ENCODE assay signal across 9 cellular contexts in the genomic region with DNA sequence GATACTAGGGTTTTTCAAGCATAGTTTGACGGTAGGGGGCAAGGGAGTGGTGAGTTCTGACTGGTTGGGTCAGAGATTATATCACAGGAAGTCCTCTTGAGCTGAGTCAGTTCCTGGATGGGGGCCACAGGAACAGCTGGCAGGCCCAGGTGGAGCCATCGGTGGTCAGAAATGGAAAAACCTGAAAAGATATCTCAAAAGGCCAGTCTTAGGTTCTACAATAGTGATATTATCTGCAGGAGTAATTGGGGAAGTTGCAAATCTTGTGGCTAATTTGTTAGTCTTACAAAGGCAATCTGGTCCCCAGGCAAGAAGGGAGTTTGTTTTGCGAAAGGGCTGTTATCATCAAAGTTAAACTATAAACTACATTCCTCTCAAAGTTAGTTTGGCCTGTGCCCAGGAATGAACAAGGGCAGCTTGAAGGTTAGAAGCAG.
A peak's percentile ranks its signal among the peaks of the same experiment; 100 is the strongest.
DNase-seq lines count a peak whose midpoint lies in the region; ATAC-seq and TF ChIP-seq lines count a peak whose summit lies in the region.
"Had no signal": no experiment of that assay in that cellular context is flagged by ENCODE, and none has a peak within 500 bp of the region (broad histone marks: within the 10 kb centered on the region; RNA-seq: fewer than 3 reads in every experiment).

No MANE protein-coding gene starts in this region.

- H3K27ac Mint-ChIP-seq in endodermal cell (no peak overlapping the region), CD14-positive monocyte (no peak overlapping the region)
- H3K27ac Mint-ChIP-seq in activated T-helper 2 cell treated with anti-CD3 and anti-CD28 coated beads, Interferon-gamma antibody, Interleukin-2, Interleukin-4, amounts not matched to agents 10 μg/mL and 5 μg/mL and 100 μg/mL, durations not matched to agents 14 hours and 24 hours and 36 hours = no peak overlapping the region

- intact Hi-C loops in posterior cingulate gyrus (cut with DNase I) (no loop called here), CD14-positive monocyte (cut with micrococcal nuclease) (no loop called here)
- intact Hi-C loops in activated T-helper 2 cell treated with anti-CD3 and anti-CD28 coated beads, Interferon-gamma antibody, Interleukin-2, Interleukin-4, amounts not matched to agents 10 μg/mL and 5 μg/mL and 100 μg/mL, durations not matched to agents 14 hours and 24 hours and 36 hours (cut with micrococcal nuclease) = no loop called here

- no peaks in the 10 kb centered on the region for H3K27me3 ChIP-seq in endodermal cell (ENCODE audit: control insufficient read depth, insufficient read depth, low read length, poor library complexity, severe bottlenecking)

- no peak overlapping the region for H3K9ac ChIP-seq in endodermal cell (ENCODE audit: extremely low read depth, low read length, poor library complexity, severe bottlenecking)

- H3K4me3 Mint-ChIP-seq in endodermal cell (no peak overlapping the region), CD14-positive monocyte (no peak overlapping the region)
- H3K4me3 Mint-ChIP-seq in activated T-helper 2 cell treated with anti-CD3 and anti-CD28 coated beads, Interferon-gamma antibody, Interleukin-2, Interleukin-4, amounts not matched to agents 10 μg/mL and 5 μg/mL and 100 μg/mL, durations not matched to agents 14 hours and 24 hours and 36 hours (ENCODE audit: low read depth) = no peak overlapping the region

- H3K27ac ChIP-seq in endodermal cell (ENCODE audit: low read depth, low read length) = no peak overlapping the region

- peak; percentile 82 for ATAC-seq in GM21423 (IDR thresholded peaks at IDR 0.05; ENCODE audit: unreplicated experiment)

- no peaks in the 10 kb centered on the region for H3K36me3 ChIP-seq in endodermal cell (ENCODE audit: control insufficient read depth, insufficient read depth, low read length)

- H3K27me3 Mint-ChIP-seq in endodermal cell (ENCODE audit: insufficient read depth) (no peaks in the 10 kb centered on the region), CD14-positive monocyte (ENCODE audit: low read depth in 3 of 3) (peaks cover 0 to 3% (median 0%) of the 10 kb centered on the region in 3 donors)
- H3K27me3 Mint-ChIP-seq in activated T-helper 2 cell treated with anti-CD3 and anti-CD28 coated beads, Interferon-gamma antibody, Interleukin-2, Interleukin-4, amounts not matched to agents 10 μg/mL and 5 μg/mL and 100 μg/mL, durations not matched to agents 14 hours and 24 hours and 36 hours (ENCODE audit: low read depth) = no peaks in the 10 kb centered on the region

- peaks cover 13% of the 10 kb centered on the region for H3K9me3 Mint-ChIP-seq in endodermal cell
- peaks cover 0 to 8% (median 3%) of the 10 kb centered on the region in 7 donors for H3K9me3 Mint-ChIP-seq in CD14-positive monocyte
- H3K9me3 Mint-ChIP-seq in activated T-helper 2 cell treated with anti-CD3 and anti-CD28 coated beads, Interferon-gamma antibody, Interleukin-2, Interleukin-4, amounts not matched to agents 10 μg/mL and 5 μg/mL and 100 μg/mL, durations not matched to agents 14 hours and 24 hours and 36 hours = no peaks in the 10 kb centered on the region

- no peak overlapping the region for H3K4me3 ChIP-seq in fibroblast of villous mesenchyme (ENCODE audit: low read depth, low read length)
- H3K4me3 ChIP-seq in endodermal cell (ENCODE audit: low read length) = no peak overlapping the region

- no peaks in the 10 kb centered on the region for H3K9me3 ChIP-seq in endodermal cell (ENCODE audit: control insufficient read depth, low read length)

- H3K4me1 ChIP-seq in endodermal cell (ENCODE audit: control insufficient read depth, insufficient read depth, low read length) = no peaks in the 10 kb centered on the region

- 89% methylated on average over 2 of the region's 3 CpGs; no CpG with 5 or more reads in 1 of the 2 experiments for WGBS in endodermal cell (ENCODE audit: insufficient coverage in 1 of 2, insufficient read length in 1 of 2), 2 experiments

- no peaks in the 10 kb centered on the region for H3K4me1 Mint-ChIP-seq in endodermal cell
- H3K4me1 Mint-ChIP-seq in CD14-positive monocyte = peaks cover 2% of the 10 kb centered on the region
- H3K4me1 Mint-ChIP-seq in activated T-helper 2 cell treated with anti-CD3 and anti-CD28 coated beads, Interferon-gamma antibody, Interleukin-2, Interleukin-4, amounts not matched to agents 10 μg/mL and 5 μg/mL and 100 μg/mL, durations not matched to agents 14 hours and 24 hours and 36 hours (ENCODE audit: low read depth) = peaks cover 3% of the 10 kb centered on the region

- TF ChIP-seq CTCF in fibroblast of villous mesenchyme (IDR thresholded peaks at IDR 0.05; ENCODE audit: insufficient read depth, low read depth, low read length) (no peak), endodermal cell (conservative IDR thresholded peaks at IDR 0.05) (no peak), CD14-positive monocyte (IDR thresholded peaks at IDR 0.05) (no peak)

- peak; percentile 68 for DNase-seq in DMS 273 (lab: John Stamatoyannopoulos, UW; ENCODE audit: unreplicated experiment)
- peak; percentile 7 for DNase-seq in LoVo (ENCODE audit: low spot score)
- peak; percentile 10 for DNase-seq in fibroblast of villous mesenchyme (ENCODE audit: low read depth)
- no peak for DNase-seq in posterior cingulate gyrus
- no peak for DNase-seq in endodermal cell
- no peak for DNase-seq in CD14-positive monocyte (ENCODE audit: low spot score)
- no peak for DNase-seq in activated T-helper 2 cell treated with anti-CD3 and anti-CD28 coated beads, Interferon-gamma antibody, Interleukin-2, Interleukin-4, amounts not matched to agents 10 μg/mL and 5 μg/mL and 100 μg/mL, durations not matched to agents 14 hours and 24 hours and 36 hours (ENCODE audit: low spot score)
- DNase-seq: cerebellar nuclear complex had no signal

- H3K36me3 Mint-ChIP-seq in endodermal cell (ENCODE audit: low read depth) = peaks cover 4% of the 10 kb centered on the region
- H3K36me3 Mint-ChIP-seq in CD14-positive monocyte = no peaks in the 10 kb centered on the region
- no peaks in the 10 kb centered on the region for H3K36me3 Mint-ChIP-seq in activated T-helper 2 cell treated with anti-CD3 and anti-CD28 coated beads, Interferon-gamma antibody, Interleukin-2, Interleukin-4, amounts not matched to agents 10 μg/mL and 5 μg/mL and 100 μg/mL, durations not matched to agents 14 hours and 24 hours and 36 hours (ENCODE audit: low read depth)

Comparison
In these comparisons a context has a peak if more than half of its experiments do, and no peak if none do; other contexts are left out.
1. DNase-seq: peak in DMS 273 (single experiment), LoVo (single experiment) and fibroblast of villous mesenchyme (single experiment); none in posterior cingulate gyrus (0 of 10), endodermal cell (single experiment), CD14-positive monocyte (single experiment) and activated T-helper 2 cell treated with anti-CD3 and anti-CD28 coated beads, Interferon-gamma antibody, Interleukin-2, Interleukin-4, amounts not matched to agents 10 μg/mL and 5 μg/mL and 100 μg/mL, durations not matched to agents 14 hours and 24 hours and 36 hours (single experiment).